1 cellular context compared by ENCODE assay signal in the genomic region with DNA sequence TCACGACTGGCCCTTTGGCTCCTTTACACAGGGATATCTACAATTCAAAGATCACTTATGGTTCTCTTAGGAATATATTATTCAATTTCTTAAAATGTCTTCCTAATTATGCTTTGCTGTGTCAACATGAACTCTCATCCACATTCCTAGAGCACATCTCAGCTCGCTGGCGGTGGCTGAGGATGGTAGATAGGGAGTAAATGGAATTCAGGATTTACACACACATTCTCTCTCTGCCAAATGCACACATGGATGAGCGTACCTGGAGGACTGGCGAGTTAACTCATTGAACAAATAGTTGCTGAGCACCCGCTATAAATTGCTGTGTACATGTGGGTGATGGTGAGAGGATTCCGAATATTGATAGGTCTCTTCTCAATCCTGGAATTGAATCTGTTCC.
TF ChIP-seq lines count a peak whose summit lies in the region.

No MANE protein-coding gene starts in this region.

TF ChIP-seq in HepG2, 621 proteins besides CTCF, POLR2A, EP300 and RAD21 (continues in another document):
- TF ChIP-seq, protein P1, sequence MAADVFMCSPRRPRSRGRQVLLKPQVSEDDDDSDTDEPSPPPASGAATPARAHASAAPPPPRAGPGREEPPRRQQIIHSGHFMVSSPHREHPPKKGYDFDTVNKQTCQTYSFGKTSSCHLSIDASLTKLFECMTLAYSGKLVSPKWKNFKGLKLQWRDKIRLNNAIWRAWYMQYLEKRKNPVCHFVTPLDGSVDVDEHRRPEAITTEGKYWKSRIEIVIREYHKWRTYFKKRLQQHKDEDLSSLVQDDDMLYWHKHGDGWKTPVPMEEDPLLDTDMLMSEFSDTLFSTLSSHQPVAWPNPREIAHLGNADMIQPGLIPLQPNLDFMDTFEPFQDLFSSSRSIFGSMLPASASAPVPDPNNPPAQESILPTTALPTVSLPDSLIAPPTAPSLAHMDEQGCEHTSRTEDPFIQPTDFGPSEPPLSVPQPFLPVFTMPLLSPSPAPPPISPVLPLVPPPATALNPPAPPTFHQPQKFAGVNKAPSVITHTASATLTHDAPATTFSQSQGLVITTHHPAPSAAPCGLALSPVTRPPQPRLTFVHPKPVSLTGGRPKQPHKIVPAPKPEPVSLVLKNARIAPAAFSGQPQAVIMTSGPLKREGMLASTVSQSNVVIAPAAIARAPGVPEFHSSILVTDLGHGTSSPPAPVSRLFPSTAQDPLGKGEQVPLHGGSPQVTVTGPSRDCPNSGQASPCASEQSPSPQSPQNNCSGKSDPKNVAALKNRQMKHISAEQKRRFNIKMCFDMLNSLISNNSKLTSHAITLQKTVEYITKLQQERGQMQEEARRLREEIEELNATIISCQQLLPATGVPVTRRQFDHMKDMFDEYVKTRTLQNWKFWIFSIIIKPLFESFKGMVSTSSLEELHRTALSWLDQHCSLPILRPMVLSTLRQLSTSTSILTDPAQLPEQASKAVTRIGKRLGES (CRISPR knock-in tag; IDR thresholded peaks at IDR 0.05; ENCODE audit: borderline replicate concordance), result no peak
- TF ChIP-seq, protein P2, sequence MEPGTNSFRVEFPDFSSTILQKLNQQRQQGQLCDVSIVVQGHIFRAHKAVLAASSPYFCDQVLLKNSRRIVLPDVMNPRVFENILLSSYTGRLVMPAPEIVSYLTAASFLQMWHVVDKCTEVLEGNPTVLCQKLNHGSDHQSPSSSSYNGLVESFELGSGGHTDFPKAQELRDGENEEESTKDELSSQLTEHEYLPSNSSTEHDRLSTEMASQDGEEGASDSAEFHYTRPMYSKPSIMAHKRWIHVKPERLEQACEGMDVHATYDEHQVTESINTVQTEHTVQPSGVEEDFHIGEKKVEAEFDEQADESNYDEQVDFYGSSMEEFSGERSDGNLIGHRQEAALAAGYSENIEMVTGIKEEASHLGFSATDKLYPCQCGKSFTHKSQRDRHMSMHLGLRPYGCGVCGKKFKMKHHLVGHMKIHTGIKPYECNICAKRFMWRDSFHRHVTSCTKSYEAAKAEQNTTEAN (CRISPR knock-in tag; conservative IDR thresholded peaks at IDR 0.05), result 0 out of 2 replicates have a peak, but pooled peaks have one; percentile 33
- no peak; the same call in 1 of the 2 replicates for TF ChIP-seq RARA (CRISPR knock-in tag; IDR thresholded peaks at IDR 0.05)
- no peak for TF ChIP-seq FOXA1 (IDR thresholded peaks at IDR 0.05)
- peak; percentile 40; the same call in 1 of the 2 replicates for TF ChIP-seq FOXA1 (CRISPR knock-in tag; IDR thresholded peaks at IDR 0.05)
- TF ChIP-seq MEIS1 (CRISPR knock-in tag; IDR thresholded peaks at IDR 0.05; ENCODE audit: borderline replicate concordance), result no peak
- TF ChIP-seq HOXD1 (CRISPR knock-in tag; IDR thresholded peaks at IDR 0.05), result no peak
- TF ChIP-seq FOSL2 (CRISPR knock-in tag; IDR thresholded peaks at IDR 0.05), result 0 out of 2 replicates have a peak, but pooled peaks have one; percentile 35
- TF ChIP-seq NFYC (CRISPR knock-in tag; IDR thresholded peaks at IDR 0.05), result no peak
- TF ChIP-seq ZFAT (CRISPR knock-in tag; conservative IDR thresholded peaks at IDR 0.05), result no peak
- TF ChIP-seq, protein P3, sequence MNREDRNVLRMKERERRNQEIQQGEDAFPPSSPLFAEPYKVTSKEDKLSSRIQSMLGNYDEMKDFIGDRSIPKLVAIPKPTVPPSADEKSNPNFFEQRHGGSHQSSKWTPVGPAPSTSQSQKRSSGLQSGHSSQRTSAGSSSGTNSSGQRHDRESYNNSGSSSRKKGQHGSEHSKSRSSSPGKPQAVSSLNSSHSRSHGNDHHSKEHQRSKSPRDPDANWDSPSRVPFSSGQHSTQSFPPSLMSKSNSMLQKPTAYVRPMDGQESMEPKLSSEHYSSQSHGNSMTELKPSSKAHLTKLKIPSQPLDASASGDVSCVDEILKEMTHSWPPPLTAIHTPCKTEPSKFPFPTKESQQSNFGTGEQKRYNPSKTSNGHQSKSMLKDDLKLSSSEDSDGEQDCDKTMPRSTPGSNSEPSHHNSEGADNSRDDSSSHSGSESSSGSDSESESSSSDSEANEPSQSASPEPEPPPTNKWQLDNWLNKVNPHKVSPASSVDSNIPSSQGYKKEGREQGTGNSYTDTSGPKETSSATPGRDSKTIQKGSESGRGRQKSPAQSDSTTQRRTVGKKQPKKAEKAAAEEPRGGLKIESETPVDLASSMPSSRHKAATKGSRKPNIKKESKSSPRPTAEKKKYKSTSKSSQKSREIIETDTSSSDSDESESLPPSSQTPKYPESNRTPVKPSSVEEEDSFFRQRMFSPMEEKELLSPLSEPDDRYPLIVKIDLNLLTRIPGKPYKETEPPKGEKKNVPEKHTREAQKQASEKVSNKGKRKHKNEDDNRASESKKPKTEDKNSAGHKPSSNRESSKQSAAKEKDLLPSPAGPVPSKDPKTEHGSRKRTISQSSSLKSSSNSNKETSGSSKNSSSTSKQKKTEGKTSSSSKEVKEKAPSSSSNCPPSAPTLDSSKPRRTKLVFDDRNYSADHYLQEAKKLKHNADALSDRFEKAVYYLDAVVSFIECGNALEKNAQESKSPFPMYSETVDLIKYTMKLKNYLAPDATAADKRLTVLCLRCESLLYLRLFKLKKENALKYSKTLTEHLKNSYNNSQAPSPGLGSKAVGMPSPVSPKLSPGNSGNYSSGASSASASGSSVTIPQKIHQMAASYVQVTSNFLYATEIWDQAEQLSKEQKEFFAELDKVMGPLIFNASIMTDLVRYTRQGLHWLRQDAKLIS (CRISPR knock-in tag; IDR thresholded peaks at IDR 0.05), result no peak
- TF ChIP-seq ZNF263 (CRISPR knock-in tag; IDR thresholded peaks at IDR 0.05), result peak; percentile 95
- no peak for TF ChIP-seq GPN1 (CRISPR knock-in tag; IDR thresholded peaks at IDR 0.05; ENCODE audit: borderline replicate concordance)
- TF ChIP-seq NFE2L2 (IDR thresholded peaks at IDR 0.05; ENCODE audit: low read length), result no peak
- TF ChIP-seq, protein P4, sequence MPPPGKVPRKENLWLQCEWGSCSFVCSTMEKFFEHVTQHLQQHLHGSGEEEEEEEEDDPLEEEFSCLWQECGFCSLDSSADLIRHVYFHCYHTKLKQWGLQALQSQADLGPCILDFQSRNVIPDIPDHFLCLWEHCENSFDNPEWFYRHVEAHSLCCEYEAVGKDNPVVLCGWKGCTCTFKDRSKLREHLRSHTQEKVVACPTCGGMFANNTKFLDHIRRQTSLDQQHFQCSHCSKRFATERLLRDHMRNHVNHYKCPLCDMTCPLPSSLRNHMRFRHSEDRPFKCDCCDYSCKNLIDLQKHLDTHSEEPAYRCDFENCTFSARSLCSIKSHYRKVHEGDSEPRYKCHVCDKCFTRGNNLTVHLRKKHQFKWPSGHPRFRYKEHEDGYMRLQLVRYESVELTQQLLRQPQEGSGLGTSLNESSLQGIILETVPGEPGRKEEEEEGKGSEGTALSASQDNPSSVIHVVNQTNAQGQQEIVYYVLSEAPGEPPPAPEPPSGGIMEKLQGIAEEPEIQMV (CRISPR knock-in tag; IDR thresholded peaks at IDR 0.05; ENCODE audit: low read depth), result no peak
- no peak for TF ChIP-seq ZNF672 (CRISPR knock-in tag; IDR thresholded peaks at IDR 0.05)
- 0 out of 2 replicates have a peak, but pooled peaks have one; percentile 13 for TF ChIP-seq SAP130 (CRISPR knock-in tag; IDR thresholded peaks at IDR 0.05; ENCODE audit: low read depth)
- TF ChIP-seq CBX1 (IDR thresholded peaks at IDR 0.05; ENCODE audit: low read depth), result no peak
- TF ChIP-seq GATA4 (IDR thresholded peaks at IDR 0.05; ENCODE audit: borderline replicate concordance, low read depth), result no peak
- no peak for TF ChIP-seq ETV5 (CRISPR knock-in tag; IDR thresholded peaks at IDR 0.05; ENCODE audit: borderline replicate concordance)
- no peak for TF ChIP-seq ZBTB21 (CRISPR knock-in tag; IDR thresholded peaks at IDR 0.05)
- TF ChIP-seq TEAD3 (CRISPR knock-in tag; optimal IDR thresholded peaks at IDR 0.05; ENCODE audit: borderline replicate concordance), result peak; percentile 60
- TF ChIP-seq, protein P5, sequence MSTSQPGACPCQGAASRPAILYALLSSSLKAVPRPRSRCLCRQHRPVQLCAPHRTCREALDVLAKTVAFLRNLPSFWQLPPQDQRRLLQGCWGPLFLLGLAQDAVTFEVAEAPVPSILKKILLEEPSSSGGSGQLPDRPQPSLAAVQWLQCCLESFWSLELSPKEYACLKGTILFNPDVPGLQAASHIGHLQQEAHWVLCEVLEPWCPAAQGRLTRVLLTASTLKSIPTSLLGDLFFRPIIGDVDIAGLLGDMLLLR (CRISPR knock-in tag; IDR thresholded peaks at IDR 0.05), result no peak
- no peak for TF ChIP-seq ZFP37 (CRISPR knock-in tag; IDR thresholded peaks at IDR 0.05; ENCODE audit: borderline replicate concordance)
- TF ChIP-seq, protein P6, sequence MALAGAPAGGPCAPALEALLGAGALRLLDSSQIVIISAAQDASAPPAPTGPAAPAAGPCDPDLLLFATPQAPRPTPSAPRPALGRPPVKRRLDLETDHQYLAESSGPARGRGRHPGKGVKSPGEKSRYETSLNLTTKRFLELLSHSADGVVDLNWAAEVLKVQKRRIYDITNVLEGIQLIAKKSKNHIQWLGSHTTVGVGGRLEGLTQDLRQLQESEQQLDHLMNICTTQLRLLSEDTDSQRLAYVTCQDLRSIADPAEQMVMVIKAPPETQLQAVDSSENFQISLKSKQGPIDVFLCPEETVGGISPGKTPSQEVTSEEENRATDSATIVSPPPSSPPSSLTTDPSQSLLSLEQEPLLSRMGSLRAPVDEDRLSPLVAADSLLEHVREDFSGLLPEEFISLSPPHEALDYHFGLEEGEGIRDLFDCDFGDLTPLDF (CRISPR knock-in tag; IDR thresholded peaks at IDR 0.05), result no peak
- peak; percentile 20 for TF ChIP-seq FOXA3 (CRISPR knock-in tag; IDR thresholded peaks at IDR 0.05)
- TF ChIP-seq, protein P7, sequence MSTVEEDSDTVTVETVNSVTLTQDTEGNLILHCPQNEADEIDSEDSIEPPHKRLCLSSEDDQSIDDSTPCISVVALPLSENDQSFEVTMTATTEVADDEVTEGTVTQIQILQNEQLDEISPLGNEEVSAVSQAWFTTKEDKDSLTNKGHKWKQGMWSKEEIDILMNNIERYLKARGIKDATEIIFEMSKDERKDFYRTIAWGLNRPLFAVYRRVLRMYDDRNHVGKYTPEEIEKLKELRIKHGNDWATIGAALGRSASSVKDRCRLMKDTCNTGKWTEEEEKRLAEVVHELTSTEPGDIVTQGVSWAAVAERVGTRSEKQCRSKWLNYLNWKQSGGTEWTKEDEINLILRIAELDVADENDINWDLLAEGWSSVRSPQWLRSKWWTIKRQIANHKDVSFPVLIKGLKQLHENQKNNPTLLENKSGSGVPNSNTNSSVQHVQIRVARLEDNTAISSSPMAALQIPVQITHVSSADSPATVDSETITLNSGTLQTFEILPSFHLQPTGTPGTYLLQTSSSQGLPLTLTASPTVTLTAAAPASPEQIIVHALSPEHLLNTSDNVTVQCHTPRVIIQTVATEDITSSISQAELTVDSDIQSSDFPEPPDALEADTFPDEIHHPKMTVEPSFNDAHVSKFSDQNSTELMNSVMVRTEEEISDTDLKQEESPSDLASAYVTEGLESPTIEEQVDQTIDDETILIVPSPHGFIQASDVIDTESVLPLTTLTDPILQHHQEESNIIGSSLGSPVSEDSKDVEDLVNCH (CRISPR knock-in tag; IDR thresholded peaks at IDR 0.05), result no peak
- TF ChIP-seq ZNF335 (CRISPR knock-in tag; IDR thresholded peaks at IDR 0.05), result no peak
- peak; percentile 52; the same call in 1 of the 2 replicates for TF ChIP-seq PPARG (CRISPR knock-in tag; conservative IDR thresholded peaks at IDR 0.05)
- TF ChIP-seq, protein P8, sequence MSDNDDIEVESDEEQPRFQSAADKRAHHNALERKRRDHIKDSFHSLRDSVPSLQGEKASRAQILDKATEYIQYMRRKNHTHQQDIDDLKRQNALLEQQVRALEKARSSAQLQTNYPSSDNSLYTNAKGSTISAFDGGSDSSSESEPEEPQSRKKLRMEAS (IDR thresholded peaks at IDR 0.05), result no peak
- TF ChIP-seq, protein P9, sequence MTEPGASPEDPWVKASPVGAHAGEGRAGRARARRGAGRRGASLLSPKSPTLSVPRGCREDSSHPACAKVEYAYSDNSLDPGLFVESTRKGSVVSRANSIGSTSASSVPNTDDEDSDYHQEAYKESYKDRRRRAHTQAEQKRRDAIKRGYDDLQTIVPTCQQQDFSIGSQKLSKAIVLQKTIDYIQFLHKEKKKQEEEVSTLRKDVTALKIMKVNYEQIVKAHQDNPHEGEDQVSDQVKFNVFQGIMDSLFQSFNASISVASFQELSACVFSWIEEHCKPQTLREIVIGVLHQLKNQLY (CRISPR knock-in tag; IDR thresholded peaks at IDR 0.05), result no peak
- peak; percentile 59 for TF ChIP-seq BCL6 (CRISPR knock-in tag; IDR thresholded peaks at IDR 0.05)
- no peak for TF ChIP-seq MYNN (CRISPR knock-in tag; IDR thresholded peaks at IDR 0.05; ENCODE audit: low read depth)
- no peak for TF ChIP-seq HDAC1 (CRISPR knock-in tag; IDR thresholded peaks at IDR 0.05)
- TF ChIP-seq, protein P10, sequence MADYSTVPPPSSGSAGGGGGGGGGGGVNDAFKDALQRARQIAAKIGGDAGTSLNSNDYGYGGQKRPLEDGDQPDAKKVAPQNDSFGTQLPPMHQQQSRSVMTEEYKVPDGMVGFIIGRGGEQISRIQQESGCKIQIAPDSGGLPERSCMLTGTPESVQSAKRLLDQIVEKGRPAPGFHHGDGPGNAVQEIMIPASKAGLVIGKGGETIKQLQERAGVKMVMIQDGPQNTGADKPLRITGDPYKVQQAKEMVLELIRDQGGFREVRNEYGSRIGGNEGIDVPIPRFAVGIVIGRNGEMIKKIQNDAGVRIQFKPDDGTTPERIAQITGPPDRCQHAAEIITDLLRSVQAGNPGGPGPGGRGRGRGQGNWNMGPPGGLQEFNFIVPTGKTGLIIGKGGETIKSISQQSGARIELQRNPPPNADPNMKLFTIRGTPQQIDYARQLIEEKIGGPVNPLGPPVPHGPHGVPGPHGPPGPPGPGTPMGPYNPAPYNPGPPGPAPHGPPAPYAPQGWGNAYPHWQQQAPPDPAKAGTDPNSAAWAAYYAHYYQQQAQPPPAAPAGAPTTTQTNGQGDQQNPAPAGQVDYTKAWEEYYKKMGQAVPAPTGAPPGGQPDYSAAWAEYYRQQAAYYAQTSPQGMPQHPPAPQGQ (CRISPR knock-in tag; IDR thresholded peaks at IDR 0.05; ENCODE audit: borderline replicate concordance), result no peak
- TF ChIP-seq, protein P11, sequence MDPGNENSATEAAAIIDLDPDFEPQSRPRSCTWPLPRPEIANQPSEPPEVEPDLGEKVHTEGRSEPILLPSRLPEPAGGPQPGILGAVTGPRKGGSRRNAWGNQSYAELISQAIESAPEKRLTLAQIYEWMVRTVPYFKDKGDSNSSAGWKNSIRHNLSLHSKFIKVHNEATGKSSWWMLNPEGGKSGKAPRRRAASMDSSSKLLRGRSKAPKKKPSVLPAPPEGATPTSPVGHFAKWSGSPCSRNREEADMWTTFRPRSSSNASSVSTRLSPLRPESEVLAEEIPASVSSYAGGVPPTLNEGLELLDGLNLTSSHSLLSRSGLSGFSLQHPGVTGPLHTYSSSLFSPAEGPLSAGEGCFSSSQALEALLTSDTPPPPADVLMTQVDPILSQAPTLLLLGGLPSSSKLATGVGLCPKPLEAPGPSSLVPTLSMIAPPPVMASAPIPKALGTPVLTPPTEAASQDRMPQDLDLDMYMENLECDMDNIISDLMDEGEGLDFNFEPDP (CRISPR knock-in tag; conservative IDR thresholded peaks at IDR 0.05), result no peak
- no peak for TF ChIP-seq ZMYM3 (CRISPR knock-in tag; IDR thresholded peaks at IDR 0.05)
